In the genomic region with DNA sequence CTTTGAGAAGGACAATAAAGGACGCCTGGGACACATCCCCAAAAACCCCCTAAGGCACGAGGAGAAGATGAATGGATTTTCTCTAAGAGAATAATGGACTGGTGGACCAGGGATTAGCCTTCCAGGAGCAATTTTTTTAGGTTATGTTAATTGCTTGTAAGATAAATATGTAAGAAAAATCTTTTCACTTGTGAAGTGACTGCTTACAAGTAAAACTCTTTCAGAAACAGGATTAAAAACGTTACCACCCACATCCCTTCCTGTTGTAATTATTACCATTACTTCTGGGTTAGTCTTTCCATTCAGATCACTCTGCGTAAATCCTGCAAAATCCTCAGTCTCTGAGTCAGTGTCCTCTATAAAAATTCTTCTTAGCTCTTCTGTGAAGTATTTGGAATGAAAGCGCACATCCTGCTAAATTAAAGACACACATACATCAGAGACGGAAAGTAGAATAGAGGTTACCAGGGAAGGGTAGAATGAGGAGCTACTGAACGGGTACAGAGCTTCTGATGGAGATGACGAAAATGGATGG, we compare ENCODE assay signal across 21 cellular contexts. TPM values are rescaled to one million over a fixed set of nuclear protein-coding genes. Genes with fewer than 3 reads are reported as not detected.
DNase-seq lines count a peak whose midpoint lies in the region; ATAC-seq and TF ChIP-seq lines count a peak whose summit lies in the region.
"Had no signal": no experiment of that assay in that cellular context is flagged by ENCODE, and none has a peak within 500 bp of the region (broad histone marks: within the 10 kb centered on the region; RNA-seq: fewer than 3 reads in every experiment).

No MANE protein-coding gene starts in this region.

- H3K79me2 ChIP-seq in PC-3 (ENCODE audit: low read length): no peaks in the 10 kb centered on the region

- no peaks in the 10 kb centered on the region for H3F3A ChIP-seq in PC-3 (ENCODE audit: low read length, unreplicated experiment)

- TF ChIP-seq CTCF in PC-3 (conservative IDR thresholded peaks at IDR 0.05; ENCODE audit: low read depth, low read length) (no peak), foreskin fibroblast (IDR thresholded peaks at IDR 0.05; ENCODE audit: low read depth, low read length) (no peak)

- no peaks in the 10 kb centered on the region for H3K9me2 ChIP-seq in PC-3 (replicated peaks; ENCODE audit: low read length)

- no peak overlapping the region; the same call in 1 of the 2 replicates for H3K4me2 ChIP-seq in PC-3 (ENCODE audit: low read length)
- H3K4me2 ChIP-seq: KMS-11, PC-9 had no signal

- H3K4me1 ChIP-seq in PC-3 (ENCODE audit: insufficient read depth, low read length): peaks cover 15% of the 10 kb centered on the region; the same call in 1 of the 2 replicates
- H3K4me1 ChIP-seq: ascending aorta had no signal

- DNase-seq in A172 (ENCODE audit: low spot score) (peak; percentile 50), EH (ENCODE audit: low read depth) (peak; percentile 96), PC-3 (peak; percentile 63), foreskin fibroblast (peak; percentile 64 to 78), NCI-H1417 (lab: John Stamatoyannopoulos, UW) (no peak), NOMO-1 treated with DMSO at 0.1 percent for 48 hours (lab: John Stamatoyannopoulos, UW; ENCODE audit: unreplicated experiment) (no peak), SHP77 treated with DMSO at 0.1 percent for 48 hours (lab: John Stamatoyannopoulos, UW) (no peak)
- DNase-seq: activated B cell treated with CpG ODN at 0.5 μM for 24 hours; activated CD4-positive, alpha-beta memory T cell treated with anti-CD3 and anti-CD28 coated beads, Interleukin-2, amount 10 ng/mL, durations not matched to agents 7 days and 5 days; activated naive CD4-positive, alpha-beta T cell treated with Interleukin-2 at 50 U/mL for 16 hours; CD8-positive, alpha-beta T cell; cerebellar nuclear complex; esophagus squamous epithelium; NCI-H187 treated with DMSO at 0.1 percent for 48 hours; NCI-H2227 treated with DMSO at 0.1 percent for 48 hours; PC-9; retina had no signal

- CTCF ChIA-PET in PC-3 (lab: Charles Lee): interaction anchor here (0.7 kb wide), 1 partner anchor 32 kb away, joined by 4 read pairs; no protein-coding TSS in a partner anchor

- H4K20me1 ChIP-seq in PC-3 (ENCODE audit: low read length): no peaks in the 10 kb centered on the region

- no peaks in the 10 kb centered on the region for H3K9me3 ChIP-seq in PC-3 (ENCODE audit: low read length)
- H3K9me3 ChIP-seq: ascending aorta, esophagus squamous epithelium, suprapubic skin had no signal

- H3K4me3 ChIP-seq in PC-3 (ENCODE audit: low read length) (no peak overlapping the region), foreskin fibroblast (ENCODE audit: low read depth in 1 of 2, low read length in 2 of 2) (no peak overlapping the region)
- H3K4me3 ChIP-seq: ascending aorta, esophagus squamous epithelium, PC-9, suprapubic skin had no signal

- peaks cover 37% of the 10 kb centered on the region for H3K36me3 ChIP-seq in PC-3 (ENCODE audit: low read depth, low read length)
- H3K36me3 ChIP-seq: ascending aorta had no signal

- H3K27ac ChIP-seq in PC-3 (ENCODE audit: low read length): peak overlapping the region; percentile 57
- H3K27ac ChIP-seq: ascending aorta, esophagus squamous epithelium, KMS-11, PC-9, suprapubic skin had no signal

- intact Hi-C loops in PC-3 (cut with micrococcal nuclease): loop anchor here (1.0 to 2.0 kb wide), 4 partner anchors 28 to 90 kb away; no protein-coding TSS in a partner anchor

- no peaks in the 10 kb centered on the region for H3K27me3 ChIP-seq in PC-3 (ENCODE audit: low read length)
- H3K27me3 ChIP-seq: ascending aorta, esophagus squamous epithelium, suprapubic skin had no signal

- no peak overlapping the region for H2AFZ ChIP-seq in PC-3 (ENCODE audit: low read length)
- H2AFZ ChIP-seq: PC-9 had no signal

- no TSS peak for BruUV-seq in PC-3 (replicated peaks; lab: Mats Ljungman, UMichigan)

- ATAC-seq in PC-3 (peak; percentile 95), HG03039 (IDR thresholded peaks at IDR 0.05; ENCODE audit: unreplicated experiment) (no peak)
- ATAC-seq: CD8-positive, alpha-beta T cell had no signal

- no peak overlapping the region for H3K9ac ChIP-seq in PC-3 (ENCODE audit: low read length)
- H3K9ac ChIP-seq: KMS-11 had no signal

- POLR2A ChIA-PET in PC-3 (lab: Charles Lee; ENCODE audit: unreplicated experiment): interaction anchor here (1.0 kb wide), 1 partner anchor 32 kb away, joined by 14 read pairs; no protein-coding TSS in a partner anchor

RNA-seq across cellular contexts. Expression of a gene that starts 34.3 kb away (rescaled TPM):
- 97.8 and 100 TPM in 2 replicates for total RNA-seq in A172 (2014; rRNA removed; shearing (Covaris generic))
- total RNA-seq in PC-3 (2014; rRNA removed): 59.9 and 78.4 TPM in 2 replicates

Comparison
In these comparisons a context has a peak if more than half of its experiments do, and no peak if none do; other contexts are left out.
1. DNase-seq: peak in A172 (single experiment), EH (single experiment), PC-3 (single experiment) and foreskin fibroblast (2 of 2); none in NCI-H1417 (0 of 3), NOMO-1 treated with DMSO at 0.1 percent for 48 hours (single experiment) and SHP77 treated with DMSO at 0.1 percent for 48 hours (single experiment).